ENCODE assay signal across 8 cellular contexts in genomic region chr20:2692036-2692885, GRCh38. TPM values are rescaled to one million over a fixed set of nuclear protein-coding genes. Genes with fewer than 3 reads are reported as not detected.
DNase-seq lines count a peak whose midpoint lies in the region; ATAC-seq and TF ChIP-seq lines count a peak whose summit lies in the region.

Gene EBF4 (plus strand): TSS chr20:2692780. CDS start chr20:2693646, 866 bp downstream.

- no peak for TF ChIP-seq CTCF in BJ (IDR thresholded peaks at IDR 0.05; ENCODE audit: insufficient read depth, low read depth, low read length)
- TF ChIP-seq CTCF in WTC11 (IDR thresholded peaks at IDR 0.05), result no peak

- no peak within 1 kb of the TSS for H3K27ac ChIP-seq in effector memory CD4-positive, alpha-beta T cell (ENCODE audit: insufficient read depth, low read length, poor library complexity, severe bottlenecking)
- no peak within 1 kb of the TSS for H3K27ac ChIP-seq in mesendoderm (ENCODE audit: low read depth, low read length)
- H3K27ac ChIP-seq in temporal lobe (ENCODE audit: low read depth, low read length), result peak within 1 kb of the TSS; percentile 74

- H3K36me3 Mint-ChIP-seq in WTC11, result peaks cover 5% of the 10 kb centered on the region

- H3K36me3 ChIP-seq in BJ (ENCODE audit: control insufficient read depth, insufficient read depth, low read length) (no peaks in the 10 kb centered on the region), mesendoderm (ENCODE audit: control insufficient read depth, insufficient read depth, low read length) (no peaks in the 10 kb centered on the region)
- H3K36me3 ChIP-seq in effector memory CD4-positive, alpha-beta T cell (ENCODE audit: control insufficient read depth, insufficient read depth, low read length), result no peaks in the 10 kb centered on the region

- DNase-seq in BJ (ENCODE audit: low read depth) (no peak), WTC11 (ENCODE audit: low spot score) (peak; percentile 49), mesendoderm (peak; percentile 29), NCI-H128 (lab: John Stamatoyannopoulos, UW; ENCODE audit: unreplicated experiment) (no peak), NOMO-1 (lab: John Stamatoyannopoulos, UW; ENCODE audit: unreplicated experiment in 2 of 2) (no peak)
- peak; percentile 3 to 23 (median 7) for DNase-seq in effector memory CD4-positive, alpha-beta T cell

- no peaks in the 10 kb centered on the region for H3K9me3 ChIP-seq in effector memory CD4-positive, alpha-beta T cell (ENCODE audit: control insufficient read depth, low read length)

- H3K4me3 Mint-ChIP-seq in WTC11, result peak within 1 kb of the TSS; percentile 85

- no peak within 1 kb of the TSS for H2AK5ac ChIP-seq in mesendoderm (ENCODE audit: low read length)

- ATAC-seq in HG03432 (IDR thresholded peaks at IDR 0.05; ENCODE audit: unreplicated experiment), result peak; percentile 31
- peak; percentile 5 for ATAC-seq in WTC11

- H3K79me1 ChIP-seq in mesendoderm (ENCODE audit: low read length), result no peaks in the 10 kb centered on the region

- peak within 1 kb of the TSS; percentile 56 for H3K56ac ChIP-seq in mesendoderm (ENCODE audit: low read length)

- POLR2A ChIA-PET in BJ (lab: Charles Lee) (no interaction called here), WTC11 (lab: Charles Lee) (no interaction called here)

- no peak within 1 kb of the TSS for H2BK120ac ChIP-seq in mesendoderm (ENCODE audit: low read depth, low read length)

- CTCF ChIA-PET in BJ (lab: Yijun Ruan, JAX) (interaction anchor here (0.6 to 1.7 kb wide), 4 partner anchors 61 to 931 kb away, joined by 3 to 6 read pairs (median 4); no protein-coding TSS in a partner anchor), WTC11 (lab: Charles Lee) (interaction anchor here (0.6 to 2.8 kb wide), 3 partner anchors 10 to 61 kb away, joined by 4 to 14 read pairs (median 4); no protein-coding TSS in a partner anchor)

- peak within 1 kb of the TSS; percentile 39 for H3K4me3 ChIP-seq in BJ (ENCODE audit: low read depth, low read length)
- peak within 1 kb of the TSS; percentile 35 for H3K4me3 ChIP-seq in effector memory CD4-positive, alpha-beta T cell (ENCODE audit: insufficient read depth, low read depth, low read length, poor library complexity, severe bottlenecking)
- no peak within 1 kb of the TSS for H3K4me3 ChIP-seq in mesendoderm (ENCODE audit: low read length)

- whole genome bisulfite sequencing in mesendoderm (ENCODE audit: extremely low coverage, insufficient coverage, low lambda C conversion rate), result no CpG with 5 or more reads among the region's 106 CpGs

- no peak within 1 kb of the TSS for H3K27ac Mint-ChIP-seq in WTC11

- no peak within 1 kb of the TSS for H2BK15ac ChIP-seq in mesendoderm (replicated peaks; ENCODE audit: low read depth)

- peak within 1 kb of the TSS; percentile 48 for H3K9ac ChIP-seq in mesendoderm (ENCODE audit: low read length)

- peaks cover 11% of the 10 kb centered on the region for H3K4me1 ChIP-seq in effector memory CD4-positive, alpha-beta T cell (ENCODE audit: control insufficient read depth, insufficient read depth, low read length, poor library complexity, severe bottlenecking)
- H3K4me1 ChIP-seq in mesendoderm (ENCODE audit: control insufficient read depth, low read depth, low read length), result no peaks in the 10 kb centered on the region

- H3K4ac ChIP-seq in mesendoderm (ENCODE audit: low read depth, low read length), result no peak within 1 kb of the TSS

- no peak within 1 kb of the TSS for H4K8ac ChIP-seq in mesendoderm (ENCODE audit: low read depth, low read length)

- H3K4me2 ChIP-seq in mesendoderm (ENCODE audit: low read length), result peak within 1 kb of the TSS; percentile 46

- no peak within 1 kb of the TSS for H3K23ac ChIP-seq in mesendoderm (ENCODE audit: low read length)

- H3K18ac ChIP-seq in mesendoderm (ENCODE audit: low read length), result peak within 1 kb of the TSS; percentile 76

- no peak within 1 kb of the TSS for H4K5ac ChIP-seq in mesendoderm (ENCODE audit: low read length)

- no peak within 1 kb of the TSS for H2BK5ac ChIP-seq in mesendoderm (ENCODE audit: low read length)

- peaks cover 32% of the 10 kb centered on the region for H3K4me1 Mint-ChIP-seq in WTC11

- H3K27me3 Mint-ChIP-seq in WTC11 (ENCODE audit: low read depth), result peaks cover 88% of the 10 kb centered on the region

- H3K9me3 Mint-ChIP-seq in WTC11, result no peaks in the 10 kb centered on the region

- no peaks in the 10 kb centered on the region for H3K79me2 ChIP-seq in mesendoderm (ENCODE audit: control insufficient read depth, insufficient read depth, low read length)

- H3K27me3 ChIP-seq in BJ (ENCODE audit: control insufficient read depth, insufficient read depth, low read length), result peaks cover 28% of the 10 kb centered on the region
- peaks cover 16% of the 10 kb centered on the region for H3K27me3 ChIP-seq in effector memory CD4-positive, alpha-beta T cell (replicated peaks; ENCODE audit: control insufficient read depth, insufficient read depth, low read length, poor library complexity, severe bottlenecking)
- H3K27me3 ChIP-seq in mesendoderm (ENCODE audit: insufficient read depth, low read length, poor library complexity), result peaks cover 65% of the 10 kb centered on the region

TF ChIP-seq in WTC11, 78 proteins besides CTCF, POLR2A, EP300 and RAD21 (continues in another document):
- TF ChIP-seq TP53 (CRISPR knock-in tag; IDR thresholded peaks at IDR 0.05) (peak; percentile 55; the same call in 1 of the 2 replicates), ZNF263 (CRISPR knock-in tag; IDR thresholded peaks at IDR 0.05; ENCODE audit: low read depth) (no peak), PRRX2 (CRISPR knock-in tag; IDR thresholded peaks at IDR 0.05) (no peak), OVOL2 (CRISPR knock-in tag; IDR thresholded peaks at IDR 0.05; ENCODE audit: borderline replicate concordance) (no peak), ATF6 (CRISPR knock-in tag; IDR thresholded peaks at IDR 0.05) (no peak), ETV6 (CRISPR knock-in tag; IDR thresholded peaks at IDR 0.05) (peak; percentile 67; the same call in 1 of the 2 replicates), NR2C2 (CRISPR knock-in tag; IDR thresholded peaks at IDR 0.05) (no peak), CREM (CRISPR knock-in tag; IDR thresholded peaks at IDR 0.05) (peak; percentile 30; the same call in 1 of the 2 replicates), SOX15 (CRISPR knock-in tag; IDR thresholded peaks at IDR 0.05) (no peak), FOXJ3 (CRISPR knock-in tag; IDR thresholded peaks at IDR 0.05; ENCODE audit: borderline replicate concordance) (no peak), ZNF317 (CRISPR knock-in tag; IDR thresholded peaks at IDR 0.05; ENCODE audit: borderline replicate concordance, low read depth) (no peak), CDX4 (CRISPR knock-in tag; IDR thresholded peaks at IDR 0.05; ENCODE audit: borderline replicate concordance) (no peak), ATF1 (CRISPR knock-in tag; IDR thresholded peaks at IDR 0.05) (0 out of 2 replicates have a peak, but pooled peaks have one; percentile 28), MLX (CRISPR knock-in tag; IDR thresholded peaks at IDR 0.05) (no peak), ZNF416 (CRISPR knock-in tag; IDR thresholded peaks at IDR 0.05) (no peak), RORB (CRISPR knock-in tag; IDR thresholded peaks at IDR 0.05) (no peak), ATF2 (CRISPR knock-in tag; IDR thresholded peaks at IDR 0.05; ENCODE audit: borderline replicate concordance, low read depth) (no peak), JAZF1 (CRISPR knock-in tag; IDR thresholded peaks at IDR 0.05) (no peak), CREB1 (CRISPR knock-in tag; IDR thresholded peaks at IDR 0.05) (no peak), GTF2I (CRISPR knock-in tag; conservative IDR thresholded peaks at IDR 0.05) (no peak)

RNA-seq across cellular contexts. Expression of gene EBF4, which starts in this region (rescaled TPM):
- 1.2 and 1.9 TPM in 2 replicates for polyA plus RNA-seq in BJ (2011; rRNA removed)
- 1.4 and 1.7 TPM in 2 replicates for polyA minus RNA-seq in BJ (2011; rRNA and poly(A)+ RNA removed)
- 2.7 to 5.0 TPM (median 3.2 TPM) in 3 replicates for total RNA-seq in WTC11 (2021)
- polyA plus RNA-seq in mesendoderm (2013, experiment 1 of 2), result 0.31 TPM
- polyA plus RNA-seq in mesendoderm (2013, experiment 2 of 2), result 0.13 TPM
- total RNA-seq in temporal lobe, result 10.6 TPM

Comparison
In these comparisons a context has a peak if more than half of its experiments do, and no peak if none do; other contexts are left out.
1. DNase-seq: peak in WTC11 (single experiment), effector memory CD4-positive, alpha-beta T cell (3 of 3) and mesendoderm (single experiment); none in BJ (single experiment), NCI-H128 (single experiment) and NOMO-1 (0 of 2).